ENCODE assay signal across 27 cellular contexts in genomic region chr2:208249241-208249640, GRCh38. TPM values are rescaled to one million over a fixed set of nuclear protein-coding genes. Genes with fewer than 3 reads are reported as not detected.
"Had no signal": no experiment of that assay in that cellular context is flagged by ENCODE, and none has a peak within 500 bp of the region (broad histone marks: within the 10 kb centered on the region; RNA-seq: fewer than 3 reads in every experiment).

No MANE protein-coding gene starts in this region.

- FAIRE-seq: endothelial cell of umbilical vein had no signal

- H3K4me3 ChIP-seq: gastroesophageal sphincter, spleen, thoracic aorta had no signal

- DNase-seq: activated B cell treated with CpG ODN at 0.5 μM for 24 hours; activated CD4-positive, alpha-beta T cell treated with anti-CD3 and anti-CD28 coated beads for 36 hours; activated CD4-positive, alpha-beta T cell treated with anti-CD3 and anti-CD28 coated beads, Interleukin-2, amount 50 U/mL, for 4 hours; activated CD8-positive, alpha-beta memory T cell treated with anti-CD3 and anti-CD28 coated beads for 24 hours; activated CD8-positive, alpha-beta memory T cell treated with anti-CD3 and anti-CD28 coated beads, Interleukin-2, amount 50 U/mL, for 4 hours; activated naive CD4-positive, alpha-beta T cell; activated T-cell treated with anti-CD3 and anti-CD28 coated beads, Interleukin-2, amount 50 U/mL, for 24 hours; effector memory CD8-positive, alpha-beta T cell; head of caudate nucleus; hypothalamus; islet precursor cell; left colon; nephron progenitor cell; spleen; stimulated activated CD4-positive, alpha-beta T cell treated with anti-CD3 and anti-CD28 coated beads, Interleukin-4, amount 100 ng/mL, for 1 hour; stimulated activated naive CD4-positive, alpha-beta T cell; T1000 had no signal

- H3K9me3 ChIP-seq: gastroesophageal sphincter, spleen, thoracic aorta had no signal

- H3K27ac ChIP-seq: gastroesophageal sphincter, spleen, thoracic aorta had no signal

- ATAC-seq: activated CD4-positive, alpha-beta T cell treated with anti-CD3 and anti-CD28 coated beads for 36 hours; effector memory CD8-positive, alpha-beta T cell; esophagus mucosa; gastroesophageal sphincter; left colon had no signal

- H3K27me3 ChIP-seq: gastroesophageal sphincter, spleen had no signal

RNA-seq across cellular contexts. Expression of gene C2orf80, which starts 59.4 kb away (rescaled TPM):
- total RNA-seq: activated B cell treated with CpG ODN at 0.5 μM for 24 hours; activated CD4-positive, alpha-beta T cell treated with anti-CD3 and anti-CD28 coated beads for 36 hours; activated T-helper 2 cell treated with anti-CD3 and anti-CD28 coated beads, Interferon-gamma antibody, Interleukin-2, Interleukin-4, amounts not matched to agents 10 μg/mL and 5 μg/mL and 100 μg/mL, durations not matched to agents 14 hours and 24 hours and 36 hours; cardiac septum; dermis microvascular lymphatic vessel endothelial cell; endothelial cell of umbilical vein; esophagus mucosa; gastroesophageal sphincter; left colon; lower leg skin; mononuclear cell; myocyte; spleen; thoracic aorta had no signal
- polyA plus RNA-seq: endothelial cell of umbilical vein, spleen had no signal
